In genomic region chr3:120111898-120112297, GRCh38 we compare ENCODE assay signal across 16 cellular contexts. TPM values are rescaled to one million over a fixed set of nuclear protein-coding genes. Genes with fewer than 3 reads are reported as not detected.
DNase-seq lines count a peak whose midpoint lies in the region; ATAC-seq and TF ChIP-seq lines count a peak whose summit lies in the region.
"Had no signal": no experiment of that assay in that cellular context is flagged by ENCODE, and none has a peak within 500 bp of the region (broad histone marks: within the 10 kb centered on the region; RNA-seq: fewer than 3 reads in every experiment).

No MANE protein-coding gene starts in this region.

- BruUV-seq in Caco-2 (replicated peaks; lab: Mats Ljungman, UMichigan) (no TSS peak), IMR-90 (replicated peaks; lab: Mats Ljungman, UMichigan) (no TSS peak)

- intact Hi-C loops in Caco-2 (cut with micrococcal nuclease; ENCODE audit: unreplicated experiment) (no loop called here), IMR-90 (cut with micrococcal nuclease) (no loop called here)

- H3K56ac ChIP-seq in IMR-90 (ENCODE audit: extremely low read depth, insufficient read depth, low read length) = no peak overlapping the region

- H4K91ac ChIP-seq in IMR-90 (ENCODE audit: insufficient read depth, low read depth, low read length) = peak overlapping the region; percentile 11; the same call in 1 of the 2 replicates

- no peak overlapping the region for H3K18ac ChIP-seq in IMR-90 (ENCODE audit: low read depth, low read length)

- H3K9me1 ChIP-seq in IMR-90 (ENCODE audit: insufficient read depth, low read length) = peaks cover 3% of the 10 kb centered on the region

- peak overlapping the region; percentile 44 for H2AK5ac ChIP-seq in IMR-90 (ENCODE audit: low read depth, low read length)

- no peak overlapping the region for H2AK9ac ChIP-seq in IMR-90 (replicated peaks; ENCODE audit: low read depth, low read length, poor library complexity)

- H3K4me1 ChIP-seq in Caco-2 = peaks cover 25% of the 10 kb centered on the region
- peaks cover 12% of the 10 kb centered on the region for H3K4me1 ChIP-seq in IMR-90 (ENCODE audit: control insufficient read depth, insufficient read depth, low read length)
- H3K4me1 ChIP-seq in RWPE2 (ENCODE audit: insufficient read depth, poor library complexity, severe bottlenecking) = peaks cover 42% of the 10 kb centered on the region

- H2BK120ac ChIP-seq in IMR-90 (ENCODE audit: low read depth, low read length) = no peak overlapping the region

- no peaks in the 10 kb centered on the region for H3K27me3 Mint-ChIP-seq in Caco-2 (ENCODE audit: insufficient read depth, unreplicated experiment)

- 0 out of 2 replicates have a peak overlapping the region, but pooled peaks have one; percentile 20 for H2BK20ac ChIP-seq in IMR-90 (ENCODE audit: low read depth, low read length)

- H3K27ac ChIP-seq in IMR-90 (ENCODE audit: insufficient read depth, low read length) (no peak overlapping the region), RWPE2 (ENCODE audit: poor library complexity, severe bottlenecking) (peak overlapping the region; percentile 87)
- H3K27ac ChIP-seq: A549; BLaER1 treated with 17β-estradiol and CSF1 and Interleukin-3, amounts not matched to agents 10 nM and 100 nM; SJSA1 had no signal

- peaks cover 13% of the 10 kb centered on the region for H3K9me3 Mint-ChIP-seq in Caco-2 (ENCODE audit: unreplicated experiment)

- DNase-seq in Caco-2 = no peak
- no peak for DNase-seq in IMR-90
- DNase-seq in RWPE2 (ENCODE audit: low spot score) = peak; percentile 73
- peak; percentile 66 for DNase-seq in islet precursor cell
- DNase-seq in NCI-H1436 (lab: John Stamatoyannopoulos, UW) = no peak
- DNase-seq: CD8-positive, alpha-beta memory T cell; H7; NCI-H2107; NCI-H446; NCI-H69 had no signal

- H3K4me3 ChIP-seq in Caco-2 (ENCODE audit: low read depth, low read length) = no peak overlapping the region
- H3K4me3 ChIP-seq in IMR-90 (ENCODE audit: insufficient read depth, low read depth, low read length) = no peak overlapping the region
- H3K4me3 ChIP-seq in RWPE2 (ENCODE audit: severe bottlenecking) = no peak overlapping the region
- H3K4me3 ChIP-seq: A549; BLaER1 treated with 17β-estradiol and CSF1 and Interleukin-3, amounts not matched to agents 10 nM and 100 nM; SJSA1 had no signal

- no peak overlapping the region for H3K14ac ChIP-seq in IMR-90 (replicated peaks; ENCODE audit: low read depth, low read length)

- in situ Hi-C loops in IMR-90 (cut with MboI; ENCODE audit: low sequenced_read_pairs) = no loop called here

- TF ChIP-seq POLR2A in IMR-90 (IDR thresholded peaks at IDR 0.05; ENCODE audit: low read depth, low read length) = no peak

- H3K27me3 ChIP-seq in Caco-2 (replicated peaks; ENCODE audit: control insufficient read depth, insufficient read depth, low read length) (no peaks in the 10 kb centered on the region), IMR-90 (ENCODE audit: control insufficient read depth, insufficient read depth, low read length) (no peaks in the 10 kb centered on the region), RWPE2 (ENCODE audit: insufficient read depth, poor library complexity, severe bottlenecking) (no peaks in the 10 kb centered on the region)
- H3K27me3 ChIP-seq: SJSA1 had no signal

- H4K5ac ChIP-seq in IMR-90 (ENCODE audit: low read depth, low read length) = no peak overlapping the region

- no peaks in the 10 kb centered on the region for H4K20me1 ChIP-seq in IMR-90 (ENCODE audit: insufficient read depth, low read length)
- H4K20me1 ChIP-seq: BLaER1 treated with 17β-estradiol and CSF1 and Interleukin-3, amounts not matched to agents 10 nM and 100 nM had no signal

- no peaks in the 10 kb centered on the region for H3K79me1 ChIP-seq in IMR-90 (ENCODE audit: low read depth in 1 of 2, low read length in 2 of 2)

- H3K36me3 Mint-ChIP-seq in Caco-2 (ENCODE audit: insufficient read depth, unreplicated experiment) = no peaks in the 10 kb centered on the region

- no peak for TF ChIP-seq CTCF in Caco-2 (IDR thresholded peaks at IDR 0.05; ENCODE audit: insufficient read depth in 1 of 2, low read depth in 1 of 2, low read length in 1 of 2, severe bottlenecking in 1 of 2, unreplicated experiment in 1 of 2)
- TF ChIP-seq CTCF in IMR-90 (conservative IDR thresholded peaks at IDR 0.05; ENCODE audit: low read depth, low read length) = no peak
- no peak for TF ChIP-seq CTCF in RWPE2 (IDR thresholded peaks at IDR 0.05; ENCODE audit: poor library complexity, severe bottlenecking)

- H2BK5ac ChIP-seq in IMR-90 (ENCODE audit: low read depth, low read length, poor library complexity, severe bottlenecking) = no peak overlapping the region

- POLR2A ChIA-PET in Caco-2 (lab: Charles Lee) = interaction anchor here (2.8 kb wide), 1 partner anchor 16 kb away, joined by 9 read pairs; no protein-coding TSS in a partner anchor
- POLR2A ChIA-PET in IMR-90 (lab: Charles Lee; ENCODE audit: unreplicated experiment) = interaction anchor here (0.7 kb wide), 1 partner anchor 17 kb away, joined by 4 read pairs; no protein-coding TSS in a partner anchor

- no CpG with 5 or more reads among the region's 1 CpG for WGBS in IMR-90 (ENCODE audit: extremely low coverage in 2 of 2, insufficient read length in 1 of 2), 2 experiments

- no peak overlapping the region for H2BK15ac ChIP-seq in IMR-90 (ENCODE audit: low read depth, low read length)

- H3K4me1 Mint-ChIP-seq in Caco-2 (ENCODE audit: low read depth, unreplicated experiment) = peaks cover 43% of the 10 kb centered on the region
- H3K4me1 Mint-ChIP-seq: CD8-positive, alpha-beta memory T cell had no signal

- ATAC-seq in IMR-90 (ENCODE audit: low read depth) = no peak
- ATAC-seq in RWPE2 (ENCODE audit: low read depth) = peak; percentile 87
- ATAC-seq in HG02852 (IDR thresholded peaks at IDR 0.05; ENCODE audit: unreplicated experiment) = no peak
- ATAC-seq in GM19328 (IDR thresholded peaks at IDR 0.05; ENCODE audit: unreplicated experiment) = no peak
- ATAC-seq in HG02938 (IDR thresholded peaks at IDR 0.05; ENCODE audit: unreplicated experiment) = no peak
- ATAC-seq: A549 had no signal

- H3K23ac ChIP-seq in IMR-90 (ENCODE audit: low read depth, low read length) = no peak overlapping the region

- no peak overlapping the region for H3K4me3 Mint-ChIP-seq in Caco-2 (ENCODE audit: unreplicated experiment)
- H3K4me3 Mint-ChIP-seq: CD8-positive, alpha-beta memory T cell had no signal

- no peak overlapping the region for H3K9ac ChIP-seq in IMR-90 (ENCODE audit: low read depth, low read length)
- H3K9ac ChIP-seq: BLaER1 treated with 17β-estradiol and CSF1 and Interleukin-3, amounts not matched to agents 10 nM and 100 nM had no signal

- peak overlapping the region; percentile 65 for H3K27ac Mint-ChIP-seq in Caco-2 (ENCODE audit: unreplicated experiment)
- H3K27ac Mint-ChIP-seq: CD8-positive, alpha-beta memory T cell had no signal

- CTCF ChIA-PET in Caco-2 (lab: Charles Lee) = no interaction called here
- CTCF ChIA-PET in IMR-90 (lab: Yijun Ruan, JAX) = no interaction called here

- no peak for TF ChIP-seq RAD21 in IMR-90 (IDR thresholded peaks at IDR 0.05; ENCODE audit: low read length)

- peaks cover 3% of the 10 kb centered on the region; the same call in 1 of the 2 replicates for H3K9me3 ChIP-seq in Caco-2
- no peaks in the 10 kb centered on the region for H3K9me3 ChIP-seq in IMR-90 (ENCODE audit: control insufficient read depth, insufficient read depth, low read length)
- H3K9me3 ChIP-seq in RWPE2 (ENCODE audit: severe bottlenecking) = no peaks in the 10 kb centered on the region
- H3K9me3 ChIP-seq: A549, SJSA1 had no signal

- H4K8ac ChIP-seq in IMR-90 (ENCODE audit: low read depth in 2 of 2, low read length in 2 of 2) = no peak overlapping the region

- no peaks in the 10 kb centered on the region for H3K36me3 ChIP-seq in Caco-2 (ENCODE audit: control insufficient read depth, insufficient read depth, low read length)
- no peaks in the 10 kb centered on the region for H3K36me3 ChIP-seq in IMR-90 (ENCODE audit: control insufficient read depth, insufficient read depth, low read length)
- no peaks in the 10 kb centered on the region for H3K36me3 ChIP-seq in RWPE2 (ENCODE audit: low read depth)
- H3K36me3 ChIP-seq: BLaER1 treated with 17β-estradiol and CSF1 and Interleukin-3, amounts not matched to agents 10 nM and 100 nM; SJSA1 had no signal

- H3K4ac ChIP-seq in IMR-90 (ENCODE audit: low read depth, low read length) = no peak overlapping the region

- H3K4me2 ChIP-seq in IMR-90 (ENCODE audit: low read depth, low read length) = no peak overlapping the region
- H3K4me2 ChIP-seq: A549; BLaER1 treated with 17β-estradiol and CSF1 and Interleukin-3, amounts not matched to agents 10 nM and 100 nM had no signal

- H2AFZ ChIP-seq in IMR-90 (replicated peaks; ENCODE audit: low read length, poor library complexity) = no peak overlapping the region

- dilution Hi-C loops in IMR-90 (cut with HindIII; ENCODE audit: low sequenced_read_pairs, unreplicated experiment) = no loop called here

TF ChIP-seq in IMR-90, 13 proteins besides CTCF, POLR2A, EP300 and RAD21 (continues in another document):
- TF ChIP-seq SMC3 (IDR thresholded peaks at IDR 0.05; ENCODE audit: low read depth, low read length) (no peak), MAZ (IDR thresholded peaks at IDR 0.05; ENCODE audit: borderline replicate concordance, low read depth, low read length) (no peak), NFE2L2 (IDR thresholded peaks at IDR 0.05; ENCODE audit: low read depth, low read length) (no peak), MAFK (IDR thresholded peaks at IDR 0.05; ENCODE audit: low read depth, low read length) (no peak), FOS (IDR thresholded peaks at IDR 0.05; ENCODE audit: low read depth, low read length) (no peak), CEBPB (IDR thresholded peaks at IDR 0.05; ENCODE audit: low read depth, low read length) (no peak), RCOR1 (IDR thresholded peaks at IDR 0.05; ENCODE audit: insufficient replicate concordance, low read length) (no peak), BHLHE40 (IDR thresholded peaks at IDR 0.05; ENCODE audit: low read depth, low read length) (no peak), ELK1 (IDR thresholded peaks at IDR 0.05; ENCODE audit: borderline replicate concordance, low read depth, low read length) (no peak), CHD1 (IDR thresholded peaks at IDR 0.05; ENCODE audit: low read depth, low read length) (no peak)

RNA-seq across cellular contexts. Expression of gene GSK3B, which starts 17.7 kb away (rescaled TPM):
- total RNA-seq in Caco-2 (2022) (55.2 and 56.4 TPM in 2 replicates), IMR-90 (2012; rRNA removed) (33.2 and 39.7 TPM in 2 replicates)
- polyA plus RNA-seq in IMR-90 (2012; rRNA removed) = 19.2 and 21.4 TPM in 2 replicates
- polyA plus RNA-seq in IMR-90 (2012; cell fraction: cytosol; rRNA removed) = 5.4 and 7.8 TPM in 2 replicates
- 2.7 and 13.0 TPM in 2 replicates for polyA plus RNA-seq in IMR-90 (2012; cell fraction: nucleus; rRNA removed; ENCODE audit: low replicate concordance)

Comparison
In these comparisons a context has a peak if more than half of its experiments do, and no peak if none do; other contexts are left out.
1. DNase-seq: peak in RWPE2 (single experiment) and islet precursor cell (single experiment); none in Caco-2 (0 of 2), IMR-90 (single experiment) and NCI-H1436 (single experiment).